Comparison of ENCODE assay signal across 27 cellular contexts in the genomic region with DNA sequence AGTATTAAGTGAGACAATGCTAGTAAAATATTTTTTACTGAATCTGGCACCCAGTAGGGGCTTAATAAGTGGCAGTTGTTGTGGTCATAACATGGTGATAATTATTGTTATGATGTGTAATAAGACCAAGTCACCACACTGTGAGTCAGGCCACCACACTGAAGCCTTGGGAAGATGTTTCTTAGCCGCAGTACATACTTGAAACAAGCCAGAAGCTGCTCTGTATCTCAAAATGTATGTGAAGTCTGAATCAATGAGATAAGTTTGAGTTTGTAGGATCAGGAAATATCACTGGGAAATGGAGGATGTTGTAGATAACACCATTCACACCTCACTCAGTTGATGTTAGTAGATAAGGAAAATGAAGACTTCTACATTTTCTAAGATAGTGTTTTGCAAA. TPM values are rescaled to one million over a fixed set of nuclear protein-coding genes. Genes with fewer than 3 reads are reported as not detected.
"Had no signal": no experiment of that assay in that cellular context is flagged by ENCODE, and none has a peak within 500 bp of the region (broad histone marks: within the 10 kb centered on the region; RNA-seq: fewer than 3 reads in every experiment).

No MANE protein-coding gene starts in this region.

- FAIRE-seq: astrocyte, bronchial epithelial cell, frontal cortex had no signal

- H3K36me3 ChIP-seq: brain microvascular endothelial cell had no signal

- DNase-seq: activated CD4-positive, alpha-beta memory T cell treated with anti-CD3 and anti-CD28 coated beads for 36 hours; activated CD4-positive, alpha-beta T cell treated with anti-CD3 and anti-CD28 coated beads for 1 hour; activated CD4-positive, alpha-beta T cell treated with anti-CD3 and anti-CD28 coated beads for 4 hours; activated CD4-positive, alpha-beta T cell treated with anti-CD3 and anti-CD28 coated beads, Interleukin-2, amount 50 U/mL, for 1 hour; activated CD8-positive, alpha-beta memory T cell treated with anti-CD3 and anti-CD28 coated beads, Interleukin-2, amount 10 ng/mL, durations not matched to agents 7 days and 5 days; activated CD8-positive, alpha-beta memory T cell treated with anti-CD3 and anti-CD28 coated beads, Interleukin-2, amount 50 U/mL, for 4 hours; activated CD8-positive, alpha-beta T cell treated with anti-CD3 and anti-CD28 coated beads, Interleukin-2, amount 10 ng/mL, durations not matched to agents 7 days and 5 days; activated gamma-delta T cell; activated naive CD4-positive, alpha-beta T cell; activated naive CD4-positive, alpha-beta T cell treated with anti-CD3 and anti-CD28 coated beads, Interleukin-2, amount 10 ng/mL, durations not matched to agents 7 days and 5 days; activated naive CD8-positive, alpha-beta T cell treated with anti-CD3 and anti-CD28 coated beads, Interleukin-2, amount 10 ng/mL, durations not matched to agents 7 days and 5 days; activated T-cell treated with anti-CD3 and anti-CD28 coated beads, Interleukin-2, amount 50 U/mL, for 1 hour; activated T-cell treated with anti-CD3 and anti-CD28 coated beads, Interleukin-2, amount 50 U/mL, for 72 hours; amniotic stem cell; anterior cingulate cortex; brain microvascular endothelial cell; dorsolateral prefrontal cortex; effector memory CD4-positive, alpha-beta T cell; endodermal cell; foreskin fibroblast; head of caudate nucleus; T-helper 2 cell had no signal

- H3K27ac ChIP-seq: brain microvascular endothelial cell, coronary artery, dorsolateral prefrontal cortex, VCaP had no signal

- H3K27me3 ChIP-seq: brain microvascular endothelial cell had no signal

- H3K4me3 ChIP-seq: coronary artery, dorsolateral prefrontal cortex had no signal

RNA-seq across cellular contexts. Expression of gene PTPN3, which starts 51.3 kb away (rescaled TPM):
- total RNA-seq: activated naive CD8-positive, alpha-beta T cell treated with anti-CD3 and anti-CD28 coated beads, Interleukin-2, amount 10 ng/mL, durations not matched to agents 7 days and 5 days had no signal
